ENCODE assay signal across 7 cellular contexts in genomic region chr5:251538-251937, GRCh38. TPM values are rescaled to one million over a fixed set of nuclear protein-coding genes. Genes with fewer than 3 reads are reported as not detected.
DNase-seq lines count a peak whose midpoint lies in the region; ATAC-seq, FAIRE-seq and TF ChIP-seq lines count a peak whose summit lies in the region.
"Not testable (repeated sequence)": the region's sequence is repeated elsewhere in the genome, so short reads cannot be mapped to it uniquely, and the experiment has no call there.

No MANE protein-coding gene starts in this region.

- dilution Hi-C loops in endothelial cell of umbilical vein (cut with MboI; ENCODE audit: extremely low pct_ligation_motif_present, low sequenced_read_pairs) = not testable (repeated sequence)

- DNase-seq in HT-29 (ENCODE audit: low spot score) = peak; percentile 49
- not testable (repeated sequence) for DNase-seq in PC-9; SK-N-SH; activated CD4-positive, alpha-beta memory T cell treated with anti-CD3 and anti-CD28 coated beads, Interleukin-2, amount 10 ng/mL, durations not matched to agents 7 days and 5 days; endothelial cell of umbilical vein (ENCODE audit: low read depth, low spot score); mucosa of descending colon

- H3K9me3 Mint-ChIP-seq in activated CD4-positive, alpha-beta memory T cell treated with anti-CD3 and anti-CD28 coated beads, Interleukin-2, amount 10 ng/mL, durations not matched to agents 7 days and 5 days = not testable (repeated sequence)

- FAIRE-seq in endothelial cell of umbilical vein (lab: Jason Lieb, UNC) = not testable (repeated sequence)

- not testable (repeated sequence) for TF ChIP-seq EP300 in SK-N-SH (IDR thresholded peaks at IDR 0.05; ENCODE audit: borderline replicate concordance in 1 of 2, low read depth in 1 of 2, low read length in 1 of 2)

- BruUV-seq in PC-9 (replicated peaks; lab: Mats Ljungman, UMichigan) = TSS peak; percentile 16
- not testable (repeated sequence) for BruUV-seq in endothelial cell of umbilical vein (replicated peaks; lab: Mats Ljungman, UMichigan)

- H3K4me3 ChIP-seq in PC-9; SK-N-SH (ENCODE audit: low read depth in 2 of 2, low read length in 1 of 2); endothelial cell of umbilical vein (replicated peaks in 1 of 3; ENCODE audit: insufficient read depth in 1 of 3, low read depth in 1 of 3, low read length in 3 of 3); mucosa of descending colon: not testable (repeated sequence)

- not testable (repeated sequence) for TF ChIP-seq CTCF in C4-2B (conservative IDR thresholded peaks at IDR 0.05); PC-9 (conservative IDR thresholded peaks at IDR 0.05); SK-N-SH (IDR thresholded peaks at IDR 0.05); endothelial cell of umbilical vein (IDR thresholded peaks at IDR 0.05; ENCODE audit: extremely low read depth in 1 of 2, insufficient read depth in 1 of 2, low read depth in 1 of 2, low read length in 2 of 2); mucosa of descending colon (IDR thresholded peaks at IDR 0.05)

- 68% methylated on average over 8 of the region's 8 CpGs for WGBS in SK-N-SH (ENCODE audit: low lambda C conversion rate)

- H3K9me1 ChIP-seq in endothelial cell of umbilical vein (replicated peaks; ENCODE audit: control insufficient read depth, extremely low read depth, insufficient read depth, low read length) = not testable (repeated sequence)

- H3K36me3 Mint-ChIP-seq in activated CD4-positive, alpha-beta memory T cell treated with anti-CD3 and anti-CD28 coated beads, Interleukin-2, amount 10 ng/mL, durations not matched to agents 7 days and 5 days (ENCODE audit: low read depth) = peaks cover 73% of the 10 kb centered on the region

- intact Hi-C loops in PC-9 (cut with micrococcal nuclease; ENCODE audit: unreplicated experiment); endothelial cell of umbilical vein (cut with micrococcal nuclease); mucosa of descending colon (cut with DNase I, micrococcal nuclease): not testable (repeated sequence)

- H3K27me3 ChIP-seq in PC-9 (ENCODE audit: insufficient read depth, low read depth); SK-N-SH (ENCODE audit: insufficient read depth); endothelial cell of umbilical vein (ENCODE audit: control insufficient read depth in 2 of 2, insufficient read depth in 2 of 2, low read length in 2 of 2): not testable (repeated sequence)

- ATAC-seq in mucosa of descending colon = peak; percentile 10

- H3K4me1 ChIP-seq in PC-9 (replicated peaks; ENCODE audit: insufficient read depth); SK-N-SH (ENCODE audit: control insufficient read depth in 1 of 2, insufficient read depth in 2 of 2, low read depth in 1 of 2, low read length in 1 of 2); mucosa of descending colon (ENCODE audit: low read depth): not testable (repeated sequence)
- H3K4me1 ChIP-seq in endothelial cell of umbilical vein (ENCODE audit: control insufficient read depth, extremely low read depth, insufficient read depth, low read length) = peaks cover 17% of the 10 kb centered on the region

- peaks cover 18% of the 10 kb centered on the region for H3K4me1 Mint-ChIP-seq in activated CD4-positive, alpha-beta memory T cell treated with anti-CD3 and anti-CD28 coated beads, Interleukin-2, amount 10 ng/mL, durations not matched to agents 7 days and 5 days

- H3K4me2 ChIP-seq in PC-9; endothelial cell of umbilical vein (ENCODE audit: insufficient read depth, low read length): not testable (repeated sequence)
- 0 out of 2 replicates have a peak overlapping the region, but pooled peaks have one; percentile 60 for H3K4me2 ChIP-seq in SK-N-SH

- not testable (repeated sequence) for H3K27me3 Mint-ChIP-seq in activated CD4-positive, alpha-beta memory T cell treated with anti-CD3 and anti-CD28 coated beads, Interleukin-2, amount 10 ng/mL, durations not matched to agents 7 days and 5 days

- not testable (repeated sequence) for H3K4me3 Mint-ChIP-seq in activated CD4-positive, alpha-beta memory T cell treated with anti-CD3 and anti-CD28 coated beads, Interleukin-2, amount 10 ng/mL, durations not matched to agents 7 days and 5 days

- H3K27ac ChIP-seq in C4-2B = peak overlapping the region; percentile 36
- not testable (repeated sequence) for H3K27ac ChIP-seq in PC-9; SK-N-SH (ENCODE audit: low read depth in 2 of 2, low read length in 1 of 2)
- H3K27ac ChIP-seq in endothelial cell of umbilical vein (ENCODE audit: insufficient read depth, low read depth, low read length) = peak overlapping the region; percentile 57

- not testable (repeated sequence) for H3K79me2 ChIP-seq in PC-9 (ENCODE audit: low read depth); SK-N-SH (ENCODE audit: insufficient read depth); endothelial cell of umbilical vein (ENCODE audit: control insufficient read depth, insufficient read depth, low read length)

- not testable (repeated sequence) for H3F3A ChIP-seq in PC-9 (ENCODE audit: insufficient read depth, low read depth); SK-N-SH (replicated peaks; ENCODE audit: insufficient read depth)

- TF ChIP-seq RAD21 in SK-N-SH (IDR thresholded peaks at IDR 0.05; ENCODE audit: low read length) = not testable (repeated sequence)

- not testable (repeated sequence) for H4K20me1 ChIP-seq in PC-9 (ENCODE audit: insufficient read depth); SK-N-SH (ENCODE audit: insufficient read depth); endothelial cell of umbilical vein (replicated peaks; ENCODE audit: control insufficient read depth, extremely low read depth, insufficient read depth, low read length)

- H3K36me3 ChIP-seq in PC-9 (ENCODE audit: low read depth) (peaks cover 40% of the 10 kb centered on the region), SK-N-SH (replicated peaks in 1 of 2; ENCODE audit: control insufficient read depth in 1 of 2, insufficient read depth in 2 of 2, low read length in 1 of 2) (peaks cover 29 to 49% of the 10 kb centered on the region in 2 experiments), endothelial cell of umbilical vein (ENCODE audit: control insufficient read depth in 2 of 2, extremely low read depth in 1 of 2, insufficient read depth in 2 of 2, low read length in 2 of 2) (peaks cover 9 to 18% of the 10 kb centered on the region in 2 experiments), mucosa of descending colon (ENCODE audit: low read depth) (peaks cover 15% of the 10 kb centered on the region)

- not testable (repeated sequence) for H2AFZ ChIP-seq in PC-9; SK-N-SH (ENCODE audit: low read depth); endothelial cell of umbilical vein (ENCODE audit: low read depth, low read length)

- POLR2A ChIA-PET in PC-9 (lab: Charles Lee; ENCODE audit: unreplicated experiment); SK-N-SH (lab: Yijun Ruan, JAX); activated CD4-positive, alpha-beta memory T cell treated with anti-CD3 and anti-CD28 coated beads, Interleukin-2, amount 10 ng/mL, durations not matched to agents 7 days and 5 days (lab: Charles Lee); endothelial cell of umbilical vein (lab: Charles Lee): not testable (repeated sequence)

- peak overlapping the region; percentile 54 for H3K27ac Mint-ChIP-seq in activated CD4-positive, alpha-beta memory T cell treated with anti-CD3 and anti-CD28 coated beads, Interleukin-2, amount 10 ng/mL, durations not matched to agents 7 days and 5 days

- H3K9me3 ChIP-seq in PC-9 (ENCODE audit: insufficient read depth, low read depth); SK-N-SH; endothelial cell of umbilical vein (replicated peaks; ENCODE audit: control insufficient read depth, insufficient read depth, low read length); mucosa of descending colon: not testable (repeated sequence)

- not testable (repeated sequence) for H3K9me2 ChIP-seq in PC-9 (ENCODE audit: insufficient read depth); SK-N-SH

- H3K9ac ChIP-seq in SK-N-SH = peak overlapping the region; percentile 6; the same call in 1 of the 2 replicates
- H3K9ac ChIP-seq in endothelial cell of umbilical vein (replicated peaks; ENCODE audit: extremely low read depth, insufficient read depth, low read length) = not testable (repeated sequence)

- CTCF ChIA-PET in PC-9 (lab: Charles Lee); SK-N-SH (lab: Yijun Ruan, JAX); activated CD4-positive, alpha-beta memory T cell treated with anti-CD3 and anti-CD28 coated beads, Interleukin-2, amount 10 ng/mL, durations not matched to agents 7 days and 5 days (lab: Charles Lee); endothelial cell of umbilical vein (lab: Charles Lee): not testable (repeated sequence)

- TF ChIP-seq POLR2A in endothelial cell of umbilical vein (IDR thresholded peaks at IDR 0.05; ENCODE audit: low read depth, low read length) = not testable (repeated sequence)

RNA-seq across cellular contexts. Expression of gene PDCD6, which starts 19.9 kb away (rescaled TPM):
- total RNA-seq in HT-29 (2014; rRNA removed; shearing (Covaris generic)) = 506 and 531 TPM in 2 replicates
- total RNA-seq in PC-9 (2021) = 314 and 334 TPM in 2 replicates
- 323 and 347 TPM in 2 replicates for polyA plus RNA-seq in SK-N-SH (2012; rRNA removed)
- polyA plus RNA-seq in SK-N-SH (2012; cell fraction: cytosol; rRNA removed) = 349 and 362 TPM in 2 replicates
- 226 and 288 TPM in 2 replicates for polyA plus RNA-seq in SK-N-SH (2012; cell fraction: nucleus; rRNA removed)
- total RNA-seq in activated CD4-positive, alpha-beta memory T cell treated with anti-CD3 and anti-CD28 coated beads, Interleukin-2, amount 10 ng/mL, durations not matched to agents 7 days and 5 days = 10 to 100 TPM; 85.3 to 90.4 TPM
- 79.8 and 83.3 TPM in 2 replicates for total RNA-seq in endothelial cell of umbilical vein
- polyA plus RNA-seq in endothelial cell of umbilical vein = 223 and 247 TPM in 2 replicates
- 206 and 215 TPM in 2 replicates for polyA plus RNA-seq in endothelial cell of umbilical vein (2011; cell fraction: cytosol; rRNA removed)
- polyA plus RNA-seq in endothelial cell of umbilical vein (2011; cell fraction: nucleus; rRNA removed) = 155 and 164 TPM in 2 replicates
- polyA plus RNA-seq in endothelial cell of umbilical vein (2012) = 109 and 126 TPM in 2 replicates
- polyA minus RNA-seq in endothelial cell of umbilical vein = 160 and 180 TPM in 2 replicates
- polyA minus RNA-seq in endothelial cell of umbilical vein (2011; cell fraction: cytosol; rRNA and poly(A)+ RNA removed) = 129 TPM
- 47.2 and 48.4 TPM in 2 replicates for polyA minus RNA-seq in endothelial cell of umbilical vein (2011; cell fraction: nucleus; rRNA and poly(A)+ RNA removed)
- total RNA-seq in mucosa of descending colon = 100 to 1,000 TPM in 2 of 3 donors, 10 to 100 TPM in 1; 91.2 to 125 (median 122) TPM

RNA-seq across cellular contexts. Expression of gene SDHA, which starts 33.4 kb away (rescaled TPM):
- 273 and 277 TPM in 2 replicates for total RNA-seq in HT-29 (2014; rRNA removed; shearing (Covaris generic))
- total RNA-seq in PC-9 (2021) (347 and 443 TPM in 2 replicates), endothelial cell of umbilical vein (142 and 153 TPM in 2 replicates), mucosa of descending colon (100 to 1,000 TPM; 223 to 322 (median 249) TPM)
- polyA plus RNA-seq in SK-N-SH (2012; rRNA removed) (95.7 and 106 TPM in 2 replicates), endothelial cell of umbilical vein (97.0 and 121 TPM in 2 replicates)
- 70.6 and 86.5 TPM in 2 replicates for polyA plus RNA-seq in SK-N-SH (2012; cell fraction: cytosol; rRNA removed)
- 76.6 and 77.1 TPM in 2 replicates for polyA plus RNA-seq in SK-N-SH (2012; cell fraction: nucleus; rRNA removed)
- 100 to 1,000 TPM; 144 to 150 TPM for total RNA-seq in activated CD4-positive, alpha-beta memory T cell treated with anti-CD3 and anti-CD28 coated beads, Interleukin-2, amount 10 ng/mL, durations not matched to agents 7 days and 5 days
- polyA plus RNA-seq in endothelial cell of umbilical vein (2011; cell fraction: cytosol; rRNA removed) = 87.2 and 103 TPM in 2 replicates
- 131 and 141 TPM in 2 replicates for polyA plus RNA-seq in endothelial cell of umbilical vein (2011; cell fraction: nucleus; rRNA removed)
- polyA plus RNA-seq in endothelial cell of umbilical vein (2012) = 179 and 191 TPM in 2 replicates
- polyA minus RNA-seq in endothelial cell of umbilical vein = 273 and 275 TPM in 2 replicates
- 203 TPM for polyA minus RNA-seq in endothelial cell of umbilical vein (2011; cell fraction: cytosol; rRNA and poly(A)+ RNA removed)
- polyA minus RNA-seq in endothelial cell of umbilical vein (2011; cell fraction: nucleus; rRNA and poly(A)+ RNA removed) = 149 and 158 TPM in 2 replicates

RNA-seq across cellular contexts. Expression of gene CCDC127, which starts 33.6 kb away (rescaled TPM):
- total RNA-seq in HT-29 (2014; rRNA removed; shearing (Covaris generic)) = 3.7 and 5.9 TPM in 2 replicates
- total RNA-seq in PC-9 (2021) (24.1 and 31.1 TPM in 2 replicates), endothelial cell of umbilical vein (5.3 and 6.3 TPM in 2 replicates), mucosa of descending colon (1 to 10 TPM; 3.5 to 9.8 (median 4.7) TPM)
- polyA plus RNA-seq in SK-N-SH (2012; rRNA removed) (3.7 and 3.9 TPM in 2 replicates), endothelial cell of umbilical vein (3.2 and 3.4 TPM in 2 replicates)
- 3.7 and 3.9 TPM in 2 replicates for polyA plus RNA-seq in SK-N-SH (2012; cell fraction: cytosol; rRNA removed)
- polyA plus RNA-seq in SK-N-SH (2012; cell fraction: nucleus; rRNA removed) = 3.1 TPM in 2 replicates
- 1 to 10 TPM; 5.6 to 6.5 TPM for total RNA-seq in activated CD4-positive, alpha-beta memory T cell treated with anti-CD3 and anti-CD28 coated beads, Interleukin-2, amount 10 ng/mL, durations not matched to agents 7 days and 5 days
- 3.9 and 4.0 TPM in 2 replicates for polyA plus RNA-seq in endothelial cell of umbilical vein (2011; cell fraction: cytosol; rRNA removed)
- 3.8 TPM in 2 replicates for polyA plus RNA-seq in endothelial cell of umbilical vein (2011; cell fraction: nucleus; rRNA removed)
- polyA plus RNA-seq in endothelial cell of umbilical vein (2012) = 3.3 TPM in 2 replicates
- 3.8 and 5.7 TPM in 2 replicates for polyA minus RNA-seq in endothelial cell of umbilical vein
- 3.9 TPM for polyA minus RNA-seq in endothelial cell of umbilical vein (2011; cell fraction: cytosol; rRNA and poly(A)+ RNA removed)
- 3.4 and 4.7 TPM in 2 replicates for polyA minus RNA-seq in endothelial cell of umbilical vein (2011; cell fraction: nucleus; rRNA and poly(A)+ RNA removed)
